Comparison of ENCODE assay signal across 1 cellular context in genomic region chr16:69424053-69424934, GRCh38.
TF ChIP-seq lines count a peak whose summit lies in the region.

Gene CYB5B, plus strand, starts transcription at chr16:69424619. Its CDS starts 65 bp downstream, at chr16:69424684.

TF ChIP-seq in HepG2, 621 proteins besides CTCF, POLR2A, EP300 and RAD21 (continued from another document and continues in another):
- TF ChIP-seq, protein P1, sequence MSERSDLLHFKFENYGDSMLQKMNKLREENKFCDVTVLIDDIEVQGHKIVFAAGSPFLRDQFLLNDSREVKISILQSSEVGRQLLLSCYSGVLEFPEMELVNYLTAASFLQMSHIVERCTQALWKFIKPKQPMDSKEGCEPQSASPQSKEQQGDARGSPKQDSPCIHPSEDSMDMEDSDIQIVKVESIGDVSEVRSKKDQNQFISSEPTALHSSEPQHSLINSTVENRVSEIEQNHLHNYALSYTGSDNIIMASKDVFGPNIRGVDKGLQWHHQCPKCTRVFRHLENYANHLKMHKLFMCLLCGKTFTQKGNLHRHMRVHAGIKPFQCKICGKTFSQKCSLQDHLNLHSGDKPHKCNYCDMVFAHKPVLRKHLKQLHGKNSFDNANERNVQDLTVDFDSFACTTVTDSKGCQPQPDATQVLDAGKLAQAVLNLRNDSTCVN (CRISPR knock-in tag; IDR thresholded peaks at IDR 0.05; ENCODE audit: borderline replicate concordance) = no peak
- TF ChIP-seq CCDC6 (CRISPR knock-in tag; IDR thresholded peaks at IDR 0.05) (peak; percentile 78; the same call in 1 of the 2 replicates), TAF15 (IDR thresholded peaks at IDR 0.05; ENCODE audit: low read depth, low read length, poor library complexity, severe bottlenecking) (no peak), NR1H2 (CRISPR knock-in tag; IDR thresholded peaks at IDR 0.05; ENCODE audit: borderline replicate concordance, low read depth) (no peak), MLX (CRISPR knock-in tag; IDR thresholded peaks at IDR 0.05) (0 out of 2 replicates have a peak, but pooled peaks have one; percentile 59), ZFP37 (CRISPR knock-in tag; IDR thresholded peaks at IDR 0.05; ENCODE audit: borderline replicate concordance) (no peak; the same call in 1 of the 2 replicates), ZNF230 (CRISPR knock-in tag; IDR thresholded peaks at IDR 0.05) (peak; percentile 86; the same call in 1 of the 2 replicates), IKZF5 (CRISPR knock-in tag; IDR thresholded peaks at IDR 0.05) (peak; percentile 31; the same call in 1 of the 2 replicates), ZNF430 (CRISPR knock-in tag; IDR thresholded peaks at IDR 0.05) (peak; percentile 92; the same call in 1 of the 2 replicates), ATM (IDR thresholded peaks at IDR 0.05; ENCODE audit: borderline replicate concordance) (no peak), ZNF12 (CRISPR knock-in tag; IDR thresholded peaks at IDR 0.05) (peak; percentile 41; the same call in 1 of the 2 replicates), ZNF256 (CRISPR knock-in tag; conservative IDR thresholded peaks at IDR 0.05) (no peak), HDAC2 (CRISPR knock-in tag; IDR thresholded peaks at IDR 0.05) (peak; percentile 92), ZNF598 (CRISPR knock-in tag; IDR thresholded peaks at IDR 0.05; ENCODE audit: borderline replicate concordance) (no peak), ZNF382 (CRISPR knock-in tag; IDR thresholded peaks at IDR 0.05; ENCODE audit: borderline replicate concordance) (no peak), FOXP4 (CRISPR knock-in tag; IDR thresholded peaks at IDR 0.05) (0 out of 2 replicates have a peak, but pooled peaks have one; percentile 6), ASH2L (IDR thresholded peaks at IDR 0.05; ENCODE audit: insufficient read length, low read depth, low read length) (peak; percentile 90), KLF16 (CRISPR knock-in tag; IDR thresholded peaks at IDR 0.05) (peak in 1 of 2 experiments; percentile 91; a peak in 2 of 4 replicates), RAD51 (IDR thresholded peaks at IDR 0.05; ENCODE audit: borderline replicate concordance) (no peak), HDAC6 (IDR thresholded peaks at IDR 0.05; ENCODE audit: low read depth, low read length) (no peak), SAP130 (CRISPR knock-in tag; IDR thresholded peaks at IDR 0.05; ENCODE audit: low read depth) (peak; percentile 97), PHF8 (CRISPR knock-in tag; IDR thresholded peaks at IDR 0.05) (peak; percentile 90), ZNF773 (CRISPR knock-in tag; IDR thresholded peaks at IDR 0.05; ENCODE audit: borderline replicate concordance) (no peak), ZNF577 (CRISPR knock-in tag; IDR thresholded peaks at IDR 0.05; ENCODE audit: borderline replicate concordance, low read depth) (0 out of 2 replicates have a peak, but pooled peaks have one; percentile 1), IKZF1 (IDR thresholded peaks at IDR 0.05) (no peak), ATF1 (CRISPR knock-in tag; IDR thresholded peaks at IDR 0.05) (peak; percentile 65; the same call in 1 of the 2 replicates), RNF219 (CRISPR knock-in tag; IDR thresholded peaks at IDR 0.05) (peak; percentile 78; the same call in 1 of the 2 replicates), ZNF180 (CRISPR knock-in tag; IDR thresholded peaks at IDR 0.05; ENCODE audit: borderline replicate concordance, low read depth) (no peak), ZFP91 (CRISPR knock-in tag; IDR thresholded peaks at IDR 0.05; ENCODE audit: borderline replicate concordance) (peak; percentile 91), ATAD3A (CRISPR knock-in tag; IDR thresholded peaks at IDR 0.05) (no peak)
- TF ChIP-seq, protein P2, sequence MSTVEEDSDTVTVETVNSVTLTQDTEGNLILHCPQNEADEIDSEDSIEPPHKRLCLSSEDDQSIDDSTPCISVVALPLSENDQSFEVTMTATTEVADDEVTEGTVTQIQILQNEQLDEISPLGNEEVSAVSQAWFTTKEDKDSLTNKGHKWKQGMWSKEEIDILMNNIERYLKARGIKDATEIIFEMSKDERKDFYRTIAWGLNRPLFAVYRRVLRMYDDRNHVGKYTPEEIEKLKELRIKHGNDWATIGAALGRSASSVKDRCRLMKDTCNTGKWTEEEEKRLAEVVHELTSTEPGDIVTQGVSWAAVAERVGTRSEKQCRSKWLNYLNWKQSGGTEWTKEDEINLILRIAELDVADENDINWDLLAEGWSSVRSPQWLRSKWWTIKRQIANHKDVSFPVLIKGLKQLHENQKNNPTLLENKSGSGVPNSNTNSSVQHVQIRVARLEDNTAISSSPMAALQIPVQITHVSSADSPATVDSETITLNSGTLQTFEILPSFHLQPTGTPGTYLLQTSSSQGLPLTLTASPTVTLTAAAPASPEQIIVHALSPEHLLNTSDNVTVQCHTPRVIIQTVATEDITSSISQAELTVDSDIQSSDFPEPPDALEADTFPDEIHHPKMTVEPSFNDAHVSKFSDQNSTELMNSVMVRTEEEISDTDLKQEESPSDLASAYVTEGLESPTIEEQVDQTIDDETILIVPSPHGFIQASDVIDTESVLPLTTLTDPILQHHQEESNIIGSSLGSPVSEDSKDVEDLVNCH (CRISPR knock-in tag; IDR thresholded peaks at IDR 0.05) = peak; percentile 78; the same call in 1 of the 2 replicates
- TF ChIP-seq, protein P3, sequence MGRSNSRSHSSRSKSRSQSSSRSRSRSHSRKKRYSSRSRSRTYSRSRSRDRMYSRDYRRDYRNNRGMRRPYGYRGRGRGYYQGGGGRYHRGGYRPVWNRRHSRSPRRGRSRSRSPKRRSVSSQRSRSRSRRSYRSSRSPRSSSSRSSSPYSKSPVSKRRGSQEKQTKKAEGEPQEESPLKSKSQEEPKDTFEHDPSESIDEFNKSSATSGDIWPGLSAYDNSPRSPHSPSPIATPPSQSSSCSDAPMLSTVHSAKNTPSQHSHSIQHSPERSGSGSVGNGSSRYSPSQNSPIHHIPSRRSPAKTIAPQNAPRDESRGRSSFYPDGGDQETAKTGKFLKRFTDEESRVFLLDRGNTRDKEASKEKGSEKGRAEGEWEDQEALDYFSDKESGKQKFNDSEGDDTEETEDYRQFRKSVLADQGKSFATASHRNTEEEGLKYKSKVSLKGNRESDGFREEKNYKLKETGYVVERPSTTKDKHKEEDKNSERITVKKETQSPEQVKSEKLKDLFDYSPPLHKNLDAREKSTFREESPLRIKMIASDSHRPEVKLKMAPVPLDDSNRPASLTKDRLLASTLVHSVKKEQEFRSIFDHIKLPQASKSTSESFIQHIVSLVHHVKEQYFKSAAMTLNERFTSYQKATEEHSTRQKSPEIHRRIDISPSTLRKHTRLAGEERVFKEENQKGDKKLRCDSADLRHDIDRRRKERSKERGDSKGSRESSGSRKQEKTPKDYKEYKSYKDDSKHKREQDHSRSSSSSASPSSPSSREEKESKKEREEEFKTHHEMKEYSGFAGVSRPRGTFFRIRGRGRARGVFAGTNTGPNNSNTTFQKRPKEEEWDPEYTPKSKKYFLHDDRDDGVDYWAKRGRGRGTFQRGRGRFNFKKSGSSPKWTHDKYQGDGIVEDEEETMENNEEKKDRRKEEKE (IDR thresholded peaks at IDR 0.05) = no peak
- TF ChIP-seq, protein P4, sequence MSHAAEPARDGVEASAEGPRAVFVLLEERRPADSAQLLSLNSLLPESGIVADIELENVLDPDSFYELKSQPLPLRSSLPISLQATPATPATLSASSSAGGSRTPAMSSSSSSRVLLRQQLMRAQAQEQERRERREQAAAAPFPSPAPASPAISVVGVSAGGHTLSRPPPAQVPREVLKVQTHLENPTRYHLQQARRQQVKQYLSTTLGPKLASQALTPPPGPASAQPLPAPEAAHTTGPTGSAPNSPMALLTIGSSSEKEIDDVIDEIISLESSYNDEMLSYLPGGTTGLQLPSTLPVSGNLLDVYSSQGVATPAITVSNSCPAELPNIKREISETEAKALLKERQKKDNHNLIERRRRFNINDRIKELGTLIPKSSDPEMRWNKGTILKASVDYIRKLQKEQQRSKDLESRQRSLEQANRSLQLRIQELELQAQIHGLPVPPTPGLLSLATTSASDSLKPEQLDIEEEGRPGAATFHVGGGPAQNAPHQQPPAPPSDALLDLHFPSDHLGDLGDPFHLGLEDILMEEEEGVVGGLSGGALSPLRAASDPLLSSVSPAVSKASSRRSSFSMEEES (CRISPR knock-in tag; IDR thresholded peaks at IDR 0.05) = no peak
- TF ChIP-seq, protein P5, sequence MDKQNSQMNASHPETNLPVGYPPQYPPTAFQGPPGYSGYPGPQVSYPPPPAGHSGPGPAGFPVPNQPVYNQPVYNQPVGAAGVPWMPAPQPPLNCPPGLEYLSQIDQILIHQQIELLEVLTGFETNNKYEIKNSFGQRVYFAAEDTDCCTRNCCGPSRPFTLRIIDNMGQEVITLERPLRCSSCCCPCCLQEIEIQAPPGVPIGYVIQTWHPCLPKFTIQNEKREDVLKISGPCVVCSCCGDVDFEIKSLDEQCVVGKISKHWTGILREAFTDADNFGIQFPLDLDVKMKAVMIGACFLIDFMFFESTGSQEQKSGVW (CRISPR knock-in tag; IDR thresholded peaks at IDR 0.05; ENCODE audit: borderline replicate concordance) = no peak
- TF ChIP-seq, protein P6, sequence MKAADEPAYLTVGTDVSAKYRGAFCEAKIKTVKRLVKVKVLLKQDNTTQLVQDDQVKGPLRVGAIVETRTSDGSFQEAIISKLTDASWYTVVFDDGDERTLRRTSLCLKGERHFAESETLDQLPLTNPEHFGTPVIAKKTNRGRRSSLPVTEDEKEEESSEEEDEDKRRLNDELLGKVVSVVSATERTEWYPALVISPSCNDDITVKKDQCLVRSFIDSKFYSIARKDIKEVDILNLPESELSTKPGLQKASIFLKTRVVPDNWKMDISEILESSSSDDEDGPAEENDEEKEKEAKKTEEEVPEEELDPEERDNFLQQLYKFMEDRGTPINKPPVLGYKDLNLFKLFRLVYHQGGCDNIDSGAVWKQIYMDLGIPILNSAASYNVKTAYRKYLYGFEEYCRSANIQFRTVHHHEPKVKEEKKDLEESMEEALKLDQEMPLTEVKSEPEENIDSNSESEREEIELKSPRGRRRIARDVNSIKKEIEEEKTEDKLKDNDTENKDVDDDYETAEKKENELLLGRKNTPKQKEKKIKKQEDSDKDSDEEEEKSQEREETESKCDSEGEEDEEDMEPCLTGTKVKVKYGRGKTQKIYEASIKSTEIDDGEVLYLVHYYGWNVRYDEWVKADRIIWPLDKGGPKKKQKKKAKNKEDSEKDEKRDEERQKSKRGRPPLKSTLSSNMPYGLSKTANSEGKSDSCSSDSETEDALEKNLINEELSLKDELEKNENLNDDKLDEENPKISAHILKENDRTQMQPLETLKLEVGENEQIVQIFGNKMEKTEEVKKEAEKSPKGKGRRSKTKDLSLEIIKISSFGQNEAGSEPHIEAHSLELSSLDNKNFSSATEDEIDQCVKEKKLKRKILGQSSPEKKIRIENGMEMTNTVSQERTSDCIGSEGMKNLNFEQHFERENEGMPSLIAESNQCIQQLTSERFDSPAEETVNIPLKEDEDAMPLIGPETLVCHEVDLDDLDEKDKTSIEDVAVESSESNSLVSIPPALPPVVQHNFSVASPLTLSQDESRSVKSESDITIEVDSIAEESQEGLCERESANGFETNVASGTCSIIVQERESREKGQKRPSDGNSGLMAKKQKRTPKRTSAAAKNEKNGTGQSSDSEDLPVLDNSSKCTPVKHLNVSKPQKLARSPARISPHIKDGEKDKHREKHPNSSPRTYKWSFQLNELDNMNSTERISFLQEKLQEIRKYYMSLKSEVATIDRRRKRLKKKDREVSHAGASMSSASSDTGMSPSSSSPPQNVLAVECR (CRISPR knock-in tag; IDR thresholded peaks at IDR 0.05; ENCODE audit: borderline replicate concordance) = peak; percentile 98
